ENCODE assay signal across 35 cellular contexts in the genomic region with DNA sequence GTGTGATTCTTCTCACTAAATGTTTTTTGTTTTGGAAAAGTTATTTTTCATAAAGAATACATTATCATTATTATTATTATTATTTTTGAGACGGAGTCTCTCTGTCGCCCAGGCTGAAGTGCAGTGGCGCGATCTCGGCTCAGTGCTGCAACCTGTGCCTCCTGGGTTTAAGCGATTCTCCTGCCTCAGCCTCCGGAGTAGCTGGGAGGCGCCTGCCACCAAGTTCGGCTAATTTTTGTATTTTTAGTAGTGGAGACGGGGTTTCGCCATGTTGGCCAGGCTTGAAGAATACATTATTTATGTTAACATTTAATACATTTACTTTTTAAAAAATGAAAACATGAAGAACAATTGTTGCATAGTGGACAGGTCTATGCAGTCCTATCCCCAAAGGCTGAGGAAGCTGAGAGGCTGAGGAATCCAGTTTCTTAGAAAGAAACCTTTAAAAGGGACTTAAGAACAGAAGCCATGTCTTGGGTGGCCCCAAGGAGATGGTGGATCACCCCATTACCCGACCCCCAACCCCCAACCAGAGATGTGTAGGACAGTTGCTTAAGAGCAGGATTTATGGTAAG. TPM values are rescaled to one million over a fixed set of nuclear protein-coding genes. Genes with fewer than 3 reads are reported as not detected.
DNase-seq lines count a peak whose midpoint lies in the region; ATAC-seq and TF ChIP-seq lines count a peak whose summit lies in the region.
"Had no signal": no experiment of that assay in that cellular context is flagged by ENCODE, and none has a peak within 500 bp of the region (broad histone marks: within the 10 kb centered on the region; RNA-seq: fewer than 3 reads in every experiment).

No MANE protein-coding gene starts in this region.

- DNase-seq in activated naive CD4-positive, alpha-beta T cell treated with anti-CD3 and anti-CD28 coated beads, Interleukin-2, amount 50 U/mL, for 72 hours (ENCODE audit: low spot score in 2 of 2), result no peak
- DNase-seq in MM.1S (no peak), neural progenitor cell (ENCODE audit: low spot score) (no peak), omental fat pad (ENCODE audit: low spot score) (no peak), NOMO-1 treated with DMSO at 0.1 percent for 48 hours (lab: John Stamatoyannopoulos, UW; ENCODE audit: unreplicated experiment) (no peak)
- DNase-seq in stimulated activated CD4-positive, alpha-beta T cell treated with anti-CD3 and anti-CD28 coated beads, Interleukin-15, amount 100 ng/mL, for 24 hours, result no peak
- DNase-seq: 8988T; activated CD4-positive, alpha-beta T cell treated with anti-CD3 and anti-CD28 coated beads, Interleukin-2, amount 10 ng/mL, durations not matched to agents 24 days and 14 days; caudate nucleus; DMS79 treated with DMSO at 0.1 percent for 48 hours; effector memory CD4-positive, alpha-beta T cell; HFFc6; left ventricle myocardium superior; NCI-H1105; NCI-H187 treated with DMSO at 0.1 percent for 48 hours; NCI-H510A treated with DMSO at 0.1 percent for 48 hours; NK-92 treated with Interleukin-12 subunit alpha and Interleukin-12 subunit beta, amount 100 ng/mL, for 24 hours; pancreas; retina; stimulated activated CD4-positive, alpha-beta T cell treated with anti-CD3 and anti-CD28 coated beads, Interleukin-1b, Interleukin-23, amount 100 ng/mL, for 48 hours; uterus; WERI-Rb-1 had no signal

- H3K36me3 Mint-ChIP-seq in activated naive CD4-positive, alpha-beta T cell treated with anti-CD3 and anti-CD28 coated beads, Interleukin-2, amount 50 U/mL, for 24 hours, result no peaks in the 10 kb centered on the region
- H3K36me3 Mint-ChIP-seq in activated naive CD4-positive, alpha-beta T cell treated with anti-CD3 and anti-CD28 coated beads, Interleukin-2, amount 50 U/mL, for 72 hours, result peaks cover 0 to 5% of the 10 kb centered on the region in 2 donors
- H3K36me3 Mint-ChIP-seq in brain (peaks cover under 1% of the 10 kb centered on the region), neural progenitor cell (peaks cover 13% of the 10 kb centered on the region)

- H3K9me3 ChIP-seq in MM.1S (replicated peaks; ENCODE audit: insufficient read depth, low read length), result no peaks in the 10 kb centered on the region
- no peaks in the 10 kb centered on the region for H3K9me3 ChIP-seq in neural progenitor cell (ENCODE audit: low read depth)
- H3K9me3 ChIP-seq: ascending aorta, pancreas, SJSA1, uterus had no signal

- TF ChIP-seq CTCF in MM.1S (IDR thresholded peaks at IDR 0.05; ENCODE audit: low read length) (no peak), brain (conservative IDR thresholded peaks at IDR 0.05) (no peak), neural progenitor cell (IDR thresholded peaks at IDR 0.05) (no peak), omental fat pad (IDR thresholded peaks at IDR 0.05) (no peak)

- peaks cover 13% of the 10 kb centered on the region for H3F3A ChIP-seq in MM.1S (ENCODE audit: insufficient read depth, low read length)
- peaks cover 12% of the 10 kb centered on the region for H3F3A ChIP-seq in neural progenitor cell (ENCODE audit: low read depth)

- H3K9ac ChIP-seq in MM.1S (ENCODE audit: low read length), result no peak overlapping the region
- H3K9ac ChIP-seq in neural progenitor cell, result no peak overlapping the region

- no peaks in the 10 kb centered on the region for H3K36me3 ChIP-seq in MM.1S (replicated peaks; ENCODE audit: insufficient read depth, low read length)
- no peaks in the 10 kb centered on the region for H3K36me3 ChIP-seq in neural progenitor cell
- H3K36me3 ChIP-seq: ascending aorta, pancreas, uterus had no signal

- H3K27ac ChIP-seq in MM.1S (ENCODE audit: low read length) (no peak overlapping the region), neural progenitor cell (no peak overlapping the region)
- H3K27ac ChIP-seq: ascending aorta, C4-2B, coronary artery, pancreas, SJSA1, uterus, WERI-Rb-1 had no signal

- no peak for ATAC-seq in activated naive CD4-positive, alpha-beta T cell treated with anti-CD3 and anti-CD28 coated beads, Interleukin-2, amount 50 U/mL, for 72 hours
- no peak for ATAC-seq in omental fat pad (ENCODE audit: low FRiP score)
- ATAC-seq: GM23338, left ventricle myocardium superior, pancreas had no signal

- H3K9me3 Mint-ChIP-seq in activated naive CD4-positive, alpha-beta T cell treated with anti-CD3 and anti-CD28 coated beads, Interleukin-2, amount 50 U/mL, for 24 hours, result no peaks in the 10 kb centered on the region
- no peaks in the 10 kb centered on the region for H3K9me3 Mint-ChIP-seq in activated naive CD4-positive, alpha-beta T cell treated with anti-CD3 and anti-CD28 coated beads, Interleukin-2, amount 50 U/mL, for 72 hours
- no peaks in the 10 kb centered on the region for H3K9me3 Mint-ChIP-seq in brain
- H3K9me3 Mint-ChIP-seq in neural progenitor cell, result no peaks in the 10 kb centered on the region
- H3K9me3 Mint-ChIP-seq: activated CD4-positive, alpha-beta T cell treated with anti-CD3 and anti-CD28 coated beads, Interleukin-2, amount 10 ng/mL, durations not matched to agents 24 days and 14 days; GM23338; HFFc6; IgD-negative memory B cell; stimulated activated naive CD8-positive, alpha-beta T cell treated with anti-CD3 and anti-CD28 coated beads, Interleukin-15, Interleukin-2, amounts not matched to agents 100 ng/mL and 50 ng/mL, for 24 hours had no signal

- peak overlapping the region; percentile 42 for H3K4me3 Mint-ChIP-seq in activated naive CD4-positive, alpha-beta T cell treated with anti-CD3 and anti-CD28 coated beads, Interleukin-2, amount 50 U/mL, for 24 hours
- H3K4me3 Mint-ChIP-seq in brain (peak overlapping the region in 3 of 5 experiments; percentile 90 to 94 (median 91)), neural progenitor cell (peak overlapping the region; percentile 88)

- H3K4me2 ChIP-seq in MM.1S (ENCODE audit: low read depth, low read length) (peak overlapping the region; percentile 83), neural progenitor cell (no peak overlapping the region)

- H2AFZ ChIP-seq in MM.1S (ENCODE audit: low read length) (no peak overlapping the region), neural progenitor cell (replicated peaks) (no peak overlapping the region)
- H2AFZ ChIP-seq: GM23338 had no signal

- peaks cover 64% of the 10 kb centered on the region for H3K4me1 Mint-ChIP-seq in activated naive CD4-positive, alpha-beta T cell treated with anti-CD3 and anti-CD28 coated beads, Interleukin-2, amount 50 U/mL, for 24 hours
- H3K4me1 Mint-ChIP-seq in brain (peaks cover 67% of the 10 kb centered on the region), neural progenitor cell (peaks cover 30% of the 10 kb centered on the region)

- H3K27me3 ChIP-seq in MM.1S (replicated peaks; ENCODE audit: insufficient read depth, low read length) (no peaks in the 10 kb centered on the region), neural progenitor cell (peaks cover 63% of the 10 kb centered on the region)
- H3K27me3 ChIP-seq: ascending aorta had no signal

- H3K27me3 Mint-ChIP-seq in activated naive CD4-positive, alpha-beta T cell treated with anti-CD3 and anti-CD28 coated beads, Interleukin-2, amount 50 U/mL, for 24 hours, result peaks cover 9% of the 10 kb centered on the region
- H3K27me3 Mint-ChIP-seq in brain (peaks cover 26% of the 10 kb centered on the region), neural progenitor cell (ENCODE audit: insufficient read depth, low read depth) (no peaks in the 10 kb centered on the region)

- H3K4me1 ChIP-seq in MM.1S (ENCODE audit: low read length) (peaks cover 6% of the 10 kb centered on the region; the same call in 1 of the 2 replicates), neural progenitor cell (peaks cover 19% of the 10 kb centered on the region)
- H3K4me1 ChIP-seq: uterus had no signal

- H3K4me3 ChIP-seq in MM.1S (ENCODE audit: low read length) (no peak overlapping the region), neural progenitor cell (no peak overlapping the region)

- peaks cover 64% of the 10 kb centered on the region for H3K79me2 ChIP-seq in MM.1S (ENCODE audit: low read length)
- H3K79me2 ChIP-seq in neural progenitor cell (ENCODE audit: low read depth), result peaks cover 28% of the 10 kb centered on the region

- no peaks in the 10 kb centered on the region for H3K9me2 ChIP-seq in MM.1S (replicated peaks; ENCODE audit: insufficient read depth, low read length)

- H4K20me1 ChIP-seq in MM.1S (ENCODE audit: insufficient read depth, low read length) (no peaks in the 10 kb centered on the region; the same call in 1 of the 2 replicates), neural progenitor cell (ENCODE audit: low read depth) (peaks cover 10% of the 10 kb centered on the region)

- H3K27ac Mint-ChIP-seq in activated naive CD4-positive, alpha-beta T cell treated with anti-CD3 and anti-CD28 coated beads, Interleukin-2, amount 50 U/mL, for 24 hours, result no peak overlapping the region
- no peak overlapping the region for H3K27ac Mint-ChIP-seq in activated naive CD4-positive, alpha-beta T cell treated with anti-CD3 and anti-CD28 coated beads, Interleukin-2, amount 50 U/mL, for 72 hours
- H3K27ac Mint-ChIP-seq in brain, result no peak overlapping the region
- no peak overlapping the region for H3K27ac Mint-ChIP-seq in neural progenitor cell
- H3K27ac Mint-ChIP-seq: activated CD4-positive, alpha-beta T cell treated with anti-CD3 and anti-CD28 coated beads, Interleukin-2, amount 10 ng/mL, durations not matched to agents 24 days and 14 days; GM23338 had no signal

RNA-seq across cellular contexts. Expression of a gene that starts 2.0 kb away (rescaled TPM):
- total RNA-seq in activated naive CD4-positive, alpha-beta T cell treated with anti-CD3 and anti-CD28 coated beads, Interleukin-2, amount 50 U/mL, for 72 hours, result 10 to 100 TPM; 16.7 to 27.5 TPM
- 14.4 TPM for polyA plus RNA-seq in brain (ENCODE audit: insufficient read depth, low read depth, low replicate concordance)
- total RNA-seq in neural progenitor cell (ENCODE audit: low replicate concordance) (20.2 and 21.1 TPM in 2 replicates), omental fat pad (10 to 100 TPM in 3 of 4 donors, 1 to 10 TPM in 1; 4.5 to 20.1 (median 13.1) TPM)

RNA-seq across cellular contexts. Expression of a gene that starts 34.0 kb away (rescaled TPM):
- total RNA-seq in activated naive CD4-positive, alpha-beta T cell treated with anti-CD3 and anti-CD28 coated beads, Interleukin-2, amount 50 U/mL, for 72 hours, result under 1 TPM in 1 of 2 donors, not detected in 1; 0.54 TPM
- 2.8 TPM for polyA plus RNA-seq in brain (ENCODE audit: insufficient read depth, low read depth, low replicate concordance)
- total RNA-seq in neural progenitor cell (ENCODE audit: low replicate concordance) (2.5 TPM in 1 of 2 replicates, not detected in the other), omental fat pad (1 to 10 TPM in 1 of 4 donors, not detected in 3; 1.1 TPM)
- total RNA-seq: activated CD4-positive, alpha-beta T cell treated with anti-CD3 and anti-CD28 coated beads, Interleukin-2, amount 10 ng/mL, durations not matched to agents 24 days and 14 days; ascending aorta; epithelial cell of proximal tubule; GM23338; HFFc6; left ventricle myocardium superior; M059J; RPMI7951; SJSA1 had no signal
- polyA plus RNA-seq: keratinocyte had no signal
